ENCODE assay signal across 15 cellular contexts in genomic region chr3:123536153-123536895, GRCh38. TPM values are rescaled to one million over a fixed set of nuclear protein-coding genes. Genes with fewer than 3 reads are reported as not detected.
DNase-seq lines count a peak whose midpoint lies in the region; ATAC-seq, FAIRE-seq and TF ChIP-seq lines count a peak whose summit lies in the region.
"Had no signal": no experiment of that assay in that cellular context is flagged by ENCODE, and none has a peak within 500 bp of the region (broad histone marks: within the 10 kb centered on the region; RNA-seq: fewer than 3 reads in every experiment).

No MANE protein-coding gene starts in this region.

- 83 to 94% (median 90%) methylated on average over 5 of the region's 5 CpGs for WGBS in stomach, 5 donors

- no peaks in the 10 kb centered on the region; the same call in 1 of the 2 replicates for H3K27me3 Mint-ChIP-seq in HFFc6 (ENCODE audit: insufficient read depth)
- H3K27me3 Mint-ChIP-seq: progenitor cell of endocrine pancreas had no signal

- no peak for TF ChIP-seq POLR2A in stomach (IDR thresholded peaks at IDR 0.05)

- intact Hi-C loops in stomach (cut with DNase I; ENCODE audit: low total_unique reads): no loop called here

- ATAC-seq in GM18861 (IDR thresholded peaks at IDR 0.05; ENCODE audit: unreplicated experiment) (peak; percentile 77), HG03469 (IDR thresholded peaks at IDR 0.05; ENCODE audit: unreplicated experiment) (peak; percentile 64)

- no peaks in the 10 kb centered on the region for H3K9me3 ChIP-seq in stomach

- TF ChIP-seq EP300 in stomach (IDR thresholded peaks at IDR 0.05): no peak

- no peak overlapping the region for H3K27ac ChIP-seq in stomach
- H3K27ac ChIP-seq: brain microvascular endothelial cell had no signal

- H3K4me3 Mint-ChIP-seq in HFFc6: no peak overlapping the region

- peak; percentile 38 for FAIRE-seq in D721Med (lab: Jason Lieb, UNC)
- FAIRE-seq in urothelium cell line (lab: Jason Lieb, UNC): no peak
- FAIRE-seq: endometrium, kidney had no signal

- no peaks in the 10 kb centered on the region for H3K36me3 ChIP-seq in stomach
- H3K36me3 ChIP-seq: brain microvascular endothelial cell had no signal

- peak overlapping the region; percentile 70 for H3K27ac Mint-ChIP-seq in HFFc6
- H3K27ac Mint-ChIP-seq: progenitor cell of endocrine pancreas had no signal

- DNase-seq in D721Med (ENCODE audit: insufficient read length, low spot score) (no peak), HFFc6 (no peak), stomach (no peak), DMS53 (lab: John Stamatoyannopoulos, UW) (no peak), urothelium cell line (ENCODE audit: low spot score) (no peak), islet precursor cell (no peak)
- DNase-seq: DMS79 treated with DMSO at 0.1 percent for 48 hours, H7, kidney, NCI-H446 treated with DMSO at 0.1 percent for 48 hours had no signal

- no peaks in the 10 kb centered on the region for H3K9me3 Mint-ChIP-seq in HFFc6

- TF ChIP-seq CTCF in D721Med (IDR thresholded peaks at IDR 0.05; ENCODE audit: insufficient read depth, missing control alignments) (no peak), HFFc6 (IDR thresholded peaks at IDR 0.05) (no peak), stomach (IDR thresholded peaks at IDR 0.05) (no peak)

- peaks cover 0 to 3% (median 0%) of the 10 kb centered on the region in 4 donors for H3K4me1 ChIP-seq in stomach

- peaks cover 45% of the 10 kb centered on the region for H3K4me1 Mint-ChIP-seq in HFFc6 (ENCODE audit: low read depth)

- H3K4me3 ChIP-seq in stomach: no peak overlapping the region

- no peaks in the 10 kb centered on the region for H3K27me3 ChIP-seq in stomach
- H3K27me3 ChIP-seq: brain microvascular endothelial cell had no signal

- H3K36me3 Mint-ChIP-seq in HFFc6 (ENCODE audit: low read depth): no peaks in the 10 kb centered on the region

RNA-seq across cellular contexts. Expression of gene HACD2, which starts 48.5 kb away (rescaled TPM):
- 10 to 100 TPM; 56.6 to 85.7 (median 75.7) TPM for total RNA-seq in HFFc6 (2021; fragmentation: NEBNext Ultra II Directional; extraction: Animal tissue kit (Norgen Biotek cat#: 25700))
- 10 to 100 TPM in 4 of 5 donors, 1 to 10 TPM in 1; 6.7 to 36.0 (median 22.8) TPM for total RNA-seq in stomach
- 10 to 100 TPM in 1 of 3 donors, 1 to 10 TPM in 2; 5.3 to 10.1 (median 7.2) TPM for polyA plus RNA-seq in stomach
